In the genomic region with DNA sequence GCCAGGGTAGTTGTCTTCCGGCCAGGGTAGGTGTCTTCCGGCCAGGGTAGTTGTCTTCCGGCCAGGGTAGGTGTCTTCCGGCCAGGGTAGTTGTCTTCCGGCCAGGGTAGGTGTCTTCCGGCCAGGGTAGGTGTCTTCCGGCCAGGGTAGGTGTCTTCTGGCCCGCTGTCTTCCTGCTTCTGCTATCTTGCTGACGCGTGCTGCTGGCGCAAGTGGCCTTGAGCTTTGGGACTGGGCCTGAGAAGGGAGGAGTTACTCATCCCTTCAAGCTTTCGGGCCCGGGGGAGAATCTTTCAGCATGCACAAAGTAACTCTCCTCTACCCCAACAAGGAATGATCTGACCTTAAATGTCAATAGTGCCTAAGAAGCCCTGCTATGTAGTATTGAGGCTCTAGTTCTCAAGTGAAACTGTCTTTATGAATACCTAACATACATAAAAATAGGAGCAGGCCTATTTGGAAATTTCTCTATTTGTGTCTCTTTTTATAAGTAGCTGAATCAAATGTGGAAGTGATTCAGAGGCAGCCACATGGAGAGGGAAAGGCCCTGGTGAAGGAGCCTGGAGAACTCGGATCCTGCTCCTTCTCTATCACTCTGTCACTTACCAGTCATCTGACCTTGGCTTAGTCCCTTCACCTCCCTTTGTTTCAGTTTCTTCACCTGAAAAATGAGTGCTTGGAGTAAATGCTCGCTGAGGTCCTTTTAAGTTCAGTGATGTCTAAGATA, we compare ENCODE assay signal across 9 cellular contexts.
A peak's percentile ranks its signal among the peaks of the same experiment; 100 is the strongest.
DNase-seq lines count a peak whose midpoint lies in the region; ATAC-seq and TF ChIP-seq lines count a peak whose summit lies in the region.
"Had no signal": no experiment of that assay in that cellular context is flagged by ENCODE, and none has a peak within 500 bp of the region (broad histone marks: within the 10 kb centered on the region; RNA-seq: fewer than 3 reads in every experiment).

No MANE protein-coding gene starts in this region.

- H3K4me3 ChIP-seq in esophagus muscularis mucosa (no peak overlapping the region), mucosa of rectum (ENCODE audit: low read length in 2 of 2) (no peak overlapping the region), aorta (ENCODE audit: low read length in 2 of 2) (no peak overlapping the region), SJCRH30 (no peak overlapping the region)
- H3K4me3 ChIP-seq: pancreas had no signal

- ATAC-seq in aorta (ENCODE audit: low FRiP score) (peak; percentile 51), HG03045 (IDR thresholded peaks at IDR 0.05; ENCODE audit: unreplicated experiment) (no peak)

- H3K4me1 ChIP-seq in esophagus muscularis mucosa (peaks cover 50 to 62% (median 61%) of the 10 kb centered on the region in 4 donors), mucosa of rectum (ENCODE audit: control insufficient read depth in 2 of 2, insufficient read depth in 2 of 2, low read length in 2 of 2) (no peaks in the 10 kb centered on the region), aorta (ENCODE audit: control insufficient read depth in 1 of 2, insufficient read depth in 2 of 2, low read length in 2 of 2) (no peaks in the 10 kb centered on the region), SJCRH30 (no peaks in the 10 kb centered on the region)
- H3K4me1 ChIP-seq: pancreas had no signal

- no peak for TF ChIP-seq CTCF in esophagus muscularis mucosa (IDR thresholded peaks at IDR 0.05)

- H3K27ac Mint-ChIP-seq in T-helper 2 cell treated with Interferon-gamma antibody and Interleukin-4, amounts not matched to agents 5 μg/mL and 100 μg/mL, for 36 hours: peak overlapping the region; percentile 29

- no peaks in the 10 kb centered on the region for H3K27me3 ChIP-seq in esophagus muscularis mucosa
- no peaks in the 10 kb centered on the region for H3K27me3 ChIP-seq in mucosa of rectum (ENCODE audit: control insufficient read depth in 2 of 2, insufficient read depth in 2 of 2, low read length in 2 of 2)
- H3K27me3 ChIP-seq in aorta (ENCODE audit: control insufficient read depth in 1 of 2, insufficient read depth in 2 of 2, low read length in 1 of 2): no peaks in the 10 kb centered on the region
- no peaks in the 10 kb centered on the region for H3K27me3 ChIP-seq in SJCRH30
- H3K27me3 ChIP-seq: pancreas had no signal

- no peaks in the 10 kb centered on the region for H3K9me3 Mint-ChIP-seq in T-helper 2 cell treated with Interferon-gamma antibody and Interleukin-4, amounts not matched to agents 5 μg/mL and 100 μg/mL, for 36 hours

- no peak overlapping the region for H3K9ac ChIP-seq in mucosa of rectum (ENCODE audit: low read depth in 1 of 2, low read length in 2 of 2)

- H3K36me3 ChIP-seq in esophagus muscularis mucosa: peaks cover 0 to 11% (median 4%) of the 10 kb centered on the region in 4 donors
- H3K36me3 ChIP-seq in mucosa of rectum (ENCODE audit: control insufficient read depth in 2 of 2, insufficient read depth in 2 of 2, low read length in 2 of 2): no peaks in the 10 kb centered on the region
- H3K36me3 ChIP-seq in aorta (ENCODE audit: control insufficient read depth in 1 of 2, insufficient read depth in 2 of 2, low read length in 1 of 2): no peaks in the 10 kb centered on the region
- H3K36me3 ChIP-seq in SJCRH30: no peaks in the 10 kb centered on the region
- H3K36me3 ChIP-seq: pancreas had no signal

- H3K9me3 ChIP-seq in esophagus muscularis mucosa (no peaks in the 10 kb centered on the region), mucosa of rectum (ENCODE audit: control insufficient read depth in 2 of 2, low read length in 2 of 2) (no peaks in the 10 kb centered on the region), aorta (ENCODE audit: control insufficient read depth, low read length) (no peaks in the 10 kb centered on the region), SJCRH30 (replicated peaks) (no peaks in the 10 kb centered on the region)
- H3K9me3 ChIP-seq: pancreas had no signal

- TF ChIP-seq EP300 in esophagus muscularis mucosa (IDR thresholded peaks at IDR 0.05): no peak

- no peaks in the 10 kb centered on the region for H3K27me3 Mint-ChIP-seq in T-helper 2 cell treated with Interferon-gamma antibody and Interleukin-4, amounts not matched to agents 5 μg/mL and 100 μg/mL, for 36 hours (ENCODE audit: low read depth)

- no peak for TF ChIP-seq POLR2A in esophagus muscularis mucosa (IDR thresholded peaks at IDR 0.05; ENCODE audit: low read depth)

- H3K36me3 Mint-ChIP-seq in T-helper 2 cell treated with Interferon-gamma antibody and Interleukin-4, amounts not matched to agents 5 μg/mL and 100 μg/mL, for 36 hours (ENCODE audit: low read depth): peaks cover 3% of the 10 kb centered on the region

- WGBS in esophagus muscularis mucosa: 56% methylated on average over 7 of the region's 15 CpGs
- 90 to 91% methylated on average over 11 to 14 of the region's 15 CpGs for WGBS in aorta, 2 donors

- DNase-seq in T-helper 2 cell treated with Interferon-gamma antibody and Interleukin-4, amounts not matched to agents 5 μg/mL and 100 μg/mL, for 36 hours (ENCODE audit: low spot score): no peak
- no peak for DNase-seq in T-helper 2 cell
- no peak for DNase-seq in esophagus muscularis mucosa (ENCODE audit: extremely low spot score)
- DNase-seq in aorta: peak; percentile 78 to 88
- no peak for DNase-seq in NCI-H524 treated with DMSO at 0.1 percent for 48 hours (lab: John Stamatoyannopoulos, UW)
- no peak for DNase-seq in SJCRH30

- intact Hi-C loops in esophagus muscularis mucosa (cut with DNase I) (no loop called here), aorta (cut with DNase I) (no loop called here)

- peaks cover 13% of the 10 kb centered on the region for H3K4me1 Mint-ChIP-seq in T-helper 2 cell treated with Interferon-gamma antibody and Interleukin-4, amounts not matched to agents 5 μg/mL and 100 μg/mL, for 36 hours (ENCODE audit: low read depth)

- H3K4me3 Mint-ChIP-seq in T-helper 2 cell treated with Interferon-gamma antibody and Interleukin-4, amounts not matched to agents 5 μg/mL and 100 μg/mL, for 36 hours: no peak overlapping the region

- peak overlapping the region; percentile 64 to 86 (median 80) for H3K27ac ChIP-seq in esophagus muscularis mucosa (replicated peaks in 1 of 4)
- H3K27ac ChIP-seq in mucosa of rectum (ENCODE audit: low read depth in 2 of 2, low read length in 2 of 2): peak overlapping the region; percentile 20 to 44
- no peak overlapping the region for H3K27ac ChIP-seq in aorta (ENCODE audit: low read depth in 1 of 2, low read length in 2 of 2)
- H3K27ac ChIP-seq in SJCRH30: no peak overlapping the region

Comparison
In these comparisons a context has a peak if more than half of its experiments do, and no peak if none do; other contexts are left out.
1. DNase-seq: peak in aorta (2 of 2); none in T-helper 2 cell treated with Interferon-gamma antibody and Interleukin-4, amounts not matched to agents 5 μg/mL and 100 μg/mL, for 36 hours (single experiment), T-helper 2 cell (0 of 5), esophagus muscularis mucosa (single experiment), NCI-H524 treated with DMSO at 0.1 percent for 48 hours (single experiment) and SJCRH30 (0 of 2).
2. H3K27ac ChIP-seq: peak in esophagus muscularis mucosa (4 of 4) and mucosa of rectum (2 of 2); none in aorta (0 of 2) and SJCRH30 (single experiment).